In the genomic region with DNA sequence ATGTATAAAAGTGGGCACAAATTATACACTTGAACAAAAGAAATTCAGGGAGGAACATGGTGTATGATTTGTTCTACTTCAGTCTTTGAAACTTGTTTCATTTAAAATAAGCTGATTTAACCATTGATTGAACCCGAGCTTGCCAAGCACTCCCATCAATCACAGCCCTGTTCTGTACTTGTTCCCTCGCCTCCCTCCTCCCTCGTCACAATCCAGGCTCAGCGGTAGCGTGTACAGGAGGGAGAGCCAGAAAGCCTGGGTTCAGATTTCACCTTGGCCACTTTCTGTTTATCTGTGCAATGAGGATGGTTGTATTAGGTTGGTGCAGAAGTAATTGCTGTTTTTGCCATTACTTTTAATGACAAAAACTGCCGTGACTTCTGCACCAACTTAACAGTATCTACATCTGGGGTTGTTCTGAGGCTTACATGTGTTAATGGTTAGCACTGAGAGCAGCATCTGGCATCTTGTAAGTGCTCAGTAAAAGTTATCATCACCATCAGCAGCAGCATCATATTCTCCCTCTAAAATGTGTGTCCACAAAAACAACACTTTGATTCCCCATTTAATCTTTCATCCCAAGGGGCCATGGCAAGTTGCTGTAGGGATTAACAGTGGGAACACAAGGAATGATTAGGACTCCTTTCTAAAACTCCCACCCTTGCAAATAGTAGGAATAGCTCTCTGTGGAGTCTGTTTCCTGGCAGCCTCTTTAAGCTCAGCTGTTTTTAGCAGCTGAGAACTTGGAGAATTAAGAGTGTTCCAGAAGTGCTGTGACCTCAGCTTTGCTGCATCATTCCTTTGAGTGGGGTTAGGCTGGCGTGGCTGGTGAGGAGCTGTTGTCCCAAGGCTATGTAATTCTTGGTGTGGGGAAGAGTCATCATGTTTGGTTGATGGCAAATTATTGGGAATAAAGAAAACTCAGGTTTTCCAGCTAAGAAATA, we compare ENCODE assay signal across 1 cellular context.
TF ChIP-seq lines count a peak whose summit lies in the region.

No MANE protein-coding gene starts in this region.

TF ChIP-seq in HepG2, 621 proteins besides CTCF, POLR2A, EP300 and RAD21:
- 0 out of 2 replicates have a peak, but pooled peaks have one; percentile 6 for TF ChIP-seq EZH2 (conservative IDR thresholded peaks at IDR 0.05; ENCODE audit: low read depth, low read length)
- TF ChIP-seq ZFP1 (CRISPR knock-in tag; IDR thresholded peaks at IDR 0.05): no peak
